Comparison of ENCODE assay signal across 2 cellular contexts in the genomic region with DNA sequence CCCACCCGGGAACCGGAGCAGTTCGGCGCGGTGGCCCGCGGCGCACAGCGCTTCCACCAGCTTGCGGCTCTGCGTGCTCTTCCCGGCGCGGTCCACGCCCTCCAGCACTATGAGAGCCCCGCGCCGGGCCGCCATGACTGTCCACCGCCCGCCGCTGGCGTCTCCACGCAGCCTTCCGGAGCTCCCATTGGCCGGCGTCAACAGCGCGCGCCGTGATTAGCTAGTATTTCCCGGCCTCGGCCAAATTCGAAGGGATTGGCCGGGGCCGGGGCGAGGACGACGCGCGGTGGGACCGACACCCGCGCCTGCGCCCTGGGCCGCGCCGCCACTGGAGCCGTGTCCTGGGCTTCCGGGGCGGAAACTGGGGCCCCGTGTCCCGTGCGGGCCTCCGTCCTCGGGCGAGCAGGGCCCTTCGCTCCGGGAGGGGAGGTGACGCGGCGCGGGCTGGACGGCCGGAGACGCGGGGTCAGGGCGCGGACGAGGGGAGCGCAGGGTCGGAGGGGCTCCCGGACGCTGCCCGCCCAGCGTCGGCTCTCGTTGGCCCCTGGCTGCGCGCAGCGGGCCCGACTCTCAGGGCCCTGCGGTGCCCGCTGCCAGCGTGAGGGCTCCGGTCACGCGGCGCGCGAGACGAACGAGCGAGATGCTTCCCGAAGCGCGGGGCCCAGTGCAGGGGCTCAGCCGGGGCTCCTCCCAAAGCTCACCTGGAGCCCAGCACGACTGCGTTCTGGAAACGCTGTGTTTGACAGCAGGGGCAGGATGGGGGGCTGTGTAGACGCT.
TF ChIP-seq lines count a peak whose summit lies in the region.

Gene DTYMK (minus strand): TSS at position 167 of the 777 bp plus-strand sequence. CDS start 32 bp downstream, at position 135.

TF ChIP-seq in IMR-90, 13 proteins besides CTCF, POLR2A, EP300 and RAD21:
- no peak for TF ChIP-seq FOS (IDR thresholded peaks at IDR 0.05; ENCODE audit: low read depth, low read length)
- TF ChIP-seq NFE2L2 (IDR thresholded peaks at IDR 0.05; ENCODE audit: low read depth, low read length) = no peak
- 0 out of 2 replicates have a peak, but pooled peaks have one; percentile 43 for TF ChIP-seq CHD1 (IDR thresholded peaks at IDR 0.05; ENCODE audit: low read depth, low read length)
- TF ChIP-seq CEBPB (IDR thresholded peaks at IDR 0.05; ENCODE audit: low read depth, low read length) = no peak
- no peak for TF ChIP-seq RFX5 (IDR thresholded peaks at IDR 0.05; ENCODE audit: low read depth, low read length)
- TF ChIP-seq MAZ (IDR thresholded peaks at IDR 0.05; ENCODE audit: borderline replicate concordance, low read depth, low read length) = peak; percentile 62; the same call in 1 of the 2 replicates
- TF ChIP-seq BHLHE40 (IDR thresholded peaks at IDR 0.05; ENCODE audit: low read depth, low read length) = peak; percentile 60; the same call in 1 of the 2 replicates
- TF ChIP-seq, protein P1, sequence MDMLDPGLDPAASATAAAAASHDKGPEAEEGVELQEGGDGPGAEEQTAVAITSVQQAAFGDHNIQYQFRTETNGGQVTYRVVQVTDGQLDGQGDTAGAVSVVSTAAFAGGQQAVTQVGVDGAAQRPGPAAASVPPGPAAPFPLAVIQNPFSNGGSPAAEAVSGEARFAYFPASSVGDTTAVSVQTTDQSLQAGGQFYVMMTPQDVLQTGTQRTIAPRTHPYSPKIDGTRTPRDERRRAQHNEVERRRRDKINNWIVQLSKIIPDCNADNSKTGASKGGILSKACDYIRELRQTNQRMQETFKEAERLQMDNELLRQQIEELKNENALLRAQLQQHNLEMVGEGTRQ (IDR thresholded peaks at IDR 0.05; ENCODE audit: low read depth, low read length) = peak; percentile 44; the same call in 1 of the 2 replicates
- no peak for TF ChIP-seq MAFK (IDR thresholded peaks at IDR 0.05; ENCODE audit: low read depth, low read length)
- TF ChIP-seq ELK1 (IDR thresholded peaks at IDR 0.05; ENCODE audit: borderline replicate concordance, low read depth, low read length) = no peak
- TF ChIP-seq RCOR1 (IDR thresholded peaks at IDR 0.05; ENCODE audit: insufficient replicate concordance, low read length) = no peak
- peak; percentile 90 for TF ChIP-seq MXI1 (IDR thresholded peaks at IDR 0.05; ENCODE audit: borderline replicate concordance, low read depth, low read length)
- no peak for TF ChIP-seq SMC3 (IDR thresholded peaks at IDR 0.05; ENCODE audit: low read depth, low read length)
TF ChIP-seq in IMR-90: peak in this region for 5.

TF ChIP-seq in endothelial cell of umbilical vein, 7 proteins besides CTCF, POLR2A, EP300 and RAD21:
- TF ChIP-seq MYC (IDR thresholded peaks at IDR 0.05; ENCODE audit: low read depth, low read length) (no peak), POLR2AphosphoS5 (IDR thresholded peaks at IDR 0.05; ENCODE audit: insufficient read depth, low read depth, low read length) (peak; percentile 96), MAX (IDR thresholded peaks at IDR 0.05; ENCODE audit: insufficient read depth, insufficient read length) (peak; percentile 12)
